ENCODE assay signal across 12 cellular contexts in the genomic region with DNA sequence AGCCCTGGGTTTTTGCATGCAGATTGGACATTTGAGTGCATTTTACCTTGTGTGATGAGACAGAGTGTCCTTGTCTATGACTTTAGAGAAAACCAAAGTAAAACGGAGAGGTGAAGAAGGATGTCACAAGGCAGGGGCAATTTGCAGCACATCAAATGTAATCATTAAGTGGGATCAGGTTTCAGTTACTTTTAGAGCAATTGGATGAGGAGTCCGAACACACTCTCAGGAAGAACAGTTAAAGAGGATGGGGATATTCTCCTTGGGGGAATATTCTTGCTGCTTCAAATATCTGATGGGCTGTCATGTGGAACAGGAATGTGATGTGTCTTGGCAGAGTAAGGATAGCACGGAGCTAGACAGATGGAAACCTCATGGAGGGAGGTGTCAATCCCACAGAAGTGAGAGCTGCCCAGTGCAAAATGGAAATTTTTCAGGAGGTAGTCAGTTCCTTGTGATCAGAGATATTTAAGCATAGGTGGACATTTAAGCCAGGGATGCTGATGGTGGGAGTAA. TPM values are rescaled to one million over a fixed set of nuclear protein-coding genes. Genes with fewer than 3 reads are reported as not detected.
DNase-seq lines count a peak whose midpoint lies in the region; ATAC-seq, FAIRE-seq and TF ChIP-seq lines count a peak whose summit lies in the region.
"Had no signal": no experiment of that assay in that cellular context is flagged by ENCODE, and none has a peak within 500 bp of the region (broad histone marks: within the 10 kb centered on the region; RNA-seq: fewer than 3 reads in every experiment).

No MANE protein-coding gene starts in this region.

- BruUV-seq in MCF 10A (replicated peaks; lab: Mats Ljungman, UMichigan) = no TSS peak

- H3K9me3 ChIP-seq in breast epithelium (no peaks in the 10 kb centered on the region), keratinocyte (ENCODE audit: control insufficient read depth, low read depth, low read length) (no peaks in the 10 kb centered on the region), heart left ventricle (no peaks in the 10 kb centered on the region)
- H3K9me3 ChIP-seq: SJCRH30, spleen, vagina had no signal

- ATAC-seq in activated CD8-positive, alpha-beta T cell treated with anti-CD3 and anti-CD28 coated beads for 36 hours = no peak
- ATAC-seq in GM21717 (IDR thresholded peaks at IDR 0.05; ENCODE audit: unreplicated experiment) = no peak
- ATAC-seq in heart left ventricle = no peak
- no peak for ATAC-seq in GM19452 (IDR thresholded peaks at IDR 0.05; ENCODE audit: unreplicated experiment)

- peak overlapping the region; percentile 84 for H2AFZ ChIP-seq in keratinocyte (ENCODE audit: control insufficient read depth, low read length)

- CTCF ChIA-PET in MCF 10A (lab: Yijun Ruan, JAX) = no interaction called here
- CTCF ChIA-PET in activated CD8-positive, alpha-beta T cell treated with anti-CD3 and anti-CD28 coated beads for 36 hours (lab: Charles Lee) = interaction anchor here (0.6 kb wide), 1 partner anchor 39 kb away, joined by 3 read pairs; no protein-coding TSS in a partner anchor

- H3K4me3 ChIP-seq in breast epithelium = peak overlapping the region in 2 of 3 donors; percentile 61 to 62
- H3K4me3 ChIP-seq in keratinocyte (ENCODE audit: control insufficient read depth in 2 of 3, extremely low read depth in 1 of 3, insufficient read depth in 2 of 3, low read depth in 1 of 3, low read length in 3 of 3) = peak overlapping the region in 1 of 3 experiments; percentile 79
- peak overlapping the region in 1 of 12 donors; percentile 54 for H3K4me3 ChIP-seq in heart left ventricle
- H3K4me3 ChIP-seq: SJCRH30 had no signal

- dilution Hi-C loops in keratinocyte (cut with MboI; ENCODE audit: extremely low pct_ligation_motif_present, low sequenced_read_pairs) = no loop called here

- H3K36me3 ChIP-seq in breast epithelium = no peaks in the 10 kb centered on the region
- no peaks in the 10 kb centered on the region for H3K36me3 ChIP-seq in keratinocyte (ENCODE audit: control insufficient read depth in 2 of 2, extremely low read depth in 1 of 2, insufficient read depth in 2 of 2, low read length in 2 of 2)
- H3K36me3 ChIP-seq in heart left ventricle = no peaks in the 10 kb centered on the region
- H3K36me3 ChIP-seq: SJCRH30, vagina had no signal

- H3K27ac Mint-ChIP-seq in MCF 10A (ENCODE audit: low read depth, unreplicated experiment) = no peak overlapping the region
- peak overlapping the region; percentile 93 for H3K27ac Mint-ChIP-seq in activated CD8-positive, alpha-beta T cell treated with anti-CD3 and anti-CD28 coated beads for 36 hours

- 49 to 59% (median 54%) methylated on average over 3 of the region's 3 CpGs for WGBS in heart left ventricle, 4 donors

- H3K4me3 Mint-ChIP-seq in MCF 10A (ENCODE audit: unreplicated experiment) = no peak overlapping the region
- peak overlapping the region; percentile 85 for H3K4me3 Mint-ChIP-seq in activated CD8-positive, alpha-beta T cell treated with anti-CD3 and anti-CD28 coated beads for 36 hours

- H3K4me1 ChIP-seq in breast epithelium (no peaks in the 10 kb centered on the region), keratinocyte (ENCODE audit: control insufficient read depth, extremely low read depth, insufficient read depth, low read length) (peaks cover 8% of the 10 kb centered on the region), heart left ventricle (peaks cover 0 to 10% (median 0%) of the 10 kb centered on the region in 12 donors)

- intact Hi-C loops in breast epithelium (cut with DNase I; ENCODE audit: low total_unique reads) = no loop called here
- intact Hi-C loops in MCF 10A (cut with micrococcal nuclease) = no loop called here
- intact Hi-C loops in activated CD8-positive, alpha-beta T cell treated with anti-CD3 and anti-CD28 coated beads for 36 hours (cut with micrococcal nuclease) = loop anchor here (5.0 kb wide), 1 partner anchor 232 kb away; no protein-coding TSS in a partner anchor
- intact Hi-C loops in heart left ventricle (cut with DNase I) = no loop called here

- FAIRE-seq in keratinocyte (lab: Jason Lieb, UNC) = no peak

- H3K9ac ChIP-seq in keratinocyte (ENCODE audit: control insufficient read depth, extremely low read depth, insufficient read depth, low read length) = no peak overlapping the region

- no peaks in the 10 kb centered on the region for H3K9me1 ChIP-seq in keratinocyte (ENCODE audit: control insufficient read depth, extremely low read depth, insufficient read depth, low read length)

- H3K27me3 ChIP-seq in breast epithelium (no peaks in the 10 kb centered on the region), keratinocyte (ENCODE audit: control insufficient read depth, extremely low read depth, insufficient read depth, low read length) (no peaks in the 10 kb centered on the region), heart left ventricle (peaks cover 0 to 38% (median 7%) of the 10 kb centered on the region in 9 donors)
- H3K27me3 ChIP-seq: SJCRH30, vagina had no signal

- H3K27ac ChIP-seq in breast epithelium = peak overlapping the region in 1 of 2 donors; percentile 73
- H3K27ac ChIP-seq in keratinocyte (ENCODE audit: control insufficient read depth, insufficient read depth, low read length) = no peak overlapping the region
- H3K27ac ChIP-seq in heart left ventricle = no peak overlapping the region
- H3K27ac ChIP-seq: SJCRH30, vagina had no signal

- H3K9me3 Mint-ChIP-seq in MCF 10A (ENCODE audit: unreplicated experiment) = no peaks in the 10 kb centered on the region
- no peaks in the 10 kb centered on the region for H3K9me3 Mint-ChIP-seq in activated CD8-positive, alpha-beta T cell treated with anti-CD3 and anti-CD28 coated beads for 36 hours

- POLR2A ChIA-PET in MCF 10A (lab: Yijun Ruan, JAX) = no interaction called here
- POLR2A ChIA-PET in activated CD8-positive, alpha-beta T cell treated with anti-CD3 and anti-CD28 coated beads for 36 hours (lab: Charles Lee) = interaction anchor here (0.5 to 1.4 kb wide), 7 partner anchors 10 to 1040 kb away, joined by 3 to 5 read pairs (median 3); no protein-coding TSS in a partner anchor

- no peaks in the 10 kb centered on the region for H3K79me2 ChIP-seq in keratinocyte (ENCODE audit: control insufficient read depth, insufficient read depth, low read length)

- H3K27me3 Mint-ChIP-seq in MCF 10A (ENCODE audit: insufficient read depth, unreplicated experiment) = no peaks in the 10 kb centered on the region
- no peaks in the 10 kb centered on the region for H3K27me3 Mint-ChIP-seq in activated CD8-positive, alpha-beta T cell treated with anti-CD3 and anti-CD28 coated beads for 36 hours

- DNase-seq in breast epithelium (ENCODE audit: low spot score in 2 of 2) = no peak
- DNase-seq in MCF 10A (ENCODE audit: unreplicated experiment) = no peak
- no peak for DNase-seq in activated CD8-positive, alpha-beta T cell treated with anti-CD3 and anti-CD28 coated beads for 36 hours
- no peak for DNase-seq in keratinocyte (ENCODE audit: low read depth, low spot score)
- no peak for DNase-seq in heart left ventricle
- no peak for DNase-seq in NCI-H187 (lab: John Stamatoyannopoulos, UW)
- DNase-seq: SJCRH30 had no signal

- peaks cover 15% of the 10 kb centered on the region for H3K4me1 Mint-ChIP-seq in MCF 10A (ENCODE audit: insufficient read depth, unreplicated experiment)
- peaks cover 30% of the 10 kb centered on the region for H3K4me1 Mint-ChIP-seq in activated CD8-positive, alpha-beta T cell treated with anti-CD3 and anti-CD28 coated beads for 36 hours (ENCODE audit: low read depth)

- peak overlapping the region; percentile 84 for H3K4me2 ChIP-seq in keratinocyte (ENCODE audit: control insufficient read depth, extremely low read depth, insufficient read depth, low read depth, low read length)

- no peaks in the 10 kb centered on the region for H3K36me3 Mint-ChIP-seq in MCF 10A (ENCODE audit: insufficient read depth, unreplicated experiment)
- H3K36me3 Mint-ChIP-seq in activated CD8-positive, alpha-beta T cell treated with anti-CD3 and anti-CD28 coated beads for 36 hours (ENCODE audit: low read depth) = peaks cover 8% of the 10 kb centered on the region

- H4K20me1 ChIP-seq in keratinocyte (ENCODE audit: control insufficient read depth, extremely low read depth, insufficient read depth, low read length) = no peaks in the 10 kb centered on the region

- TF ChIP-seq POLR2A in breast epithelium (IDR thresholded peaks at IDR 0.05) (no peak), heart left ventricle (IDR thresholded peaks at IDR 0.05) (no peak)

- TF ChIP-seq CTCF in breast epithelium (IDR thresholded peaks at IDR 0.05) (no peak), MCF 10A (IDR thresholded peaks at IDR 0.05; ENCODE audit: unreplicated experiment) (no peak), keratinocyte (optimal IDR thresholded peaks at IDR 0.05 in 1 of 3, IDR thresholded peaks at IDR 0.05 in 1 of 3, conservative IDR thresholded peaks at IDR 0.05 in 1 of 3; ENCODE audit: extremely low read depth in 1 of 3, insufficient read depth in 2 of 3, low read length in 3 of 3) (no peak), heart left ventricle (IDR thresholded peaks at IDR 0.05) (no peak)
- TF ChIP-seq CTCF in activated CD8-positive, alpha-beta T cell treated with anti-CD3 and anti-CD28 coated beads for 36 hours (IDR thresholded peaks at IDR 0.05) = no peak

RNA-seq across cellular contexts. Expression of gene RAB19, which starts 0.8 kb away (rescaled TPM):
- 1 to 10 TPM in 2 of 3 donors, not detected in 1; 2.3 to 4.2 TPM for total RNA-seq in breast epithelium
- total RNA-seq in MCF 10A (2022) = not detected in 2 replicates
- total RNA-seq in activated CD8-positive, alpha-beta T cell treated with anti-CD3 and anti-CD28 coated beads for 36 hours = 1 to 10 TPM; 5.6 to 6.4 TPM
- polyA plus RNA-seq in keratinocyte = 0.10 to 0.22 TPM in 2 of 3 replicates, not detected in the other
- polyA plus RNA-seq in keratinocyte (2011; ENCODE audit: low read depth) = not detected
- 0.10 TPM in 1 of 2 replicates, not detected in the other for polyA plus RNA-seq in keratinocyte (2011; cell fraction: cytosol; rRNA removed)
- not detected in 2 replicates for polyA plus RNA-seq in keratinocyte (2011; cell fraction: nucleus; rRNA removed)
- not detected in 2 replicates for polyA plus RNA-seq in keratinocyte (2012; ENCODE audit: low replicate concordance)
- 0.64 to 3.2 TPM in 2 of 3 replicates, not detected in the other for polyA minus RNA-seq in keratinocyte
- not detected for polyA minus RNA-seq in keratinocyte (2011; cell fraction: cytosol; rRNA and poly(A)+ RNA removed)
- polyA minus RNA-seq in keratinocyte (2011; cell fraction: nucleus; rRNA and poly(A)+ RNA removed) = not detected in 2 replicates
- not detected for total RNA-seq in heart left ventricle
- polyA plus RNA-seq in heart left ventricle = not detected
- total RNA-seq: glomerular endothelial cell, SJCRH30, vagina had no signal
- polyA plus RNA-seq: spleen had no signal

RNA-seq across cellular contexts. Expression of gene SLC37A3, which starts 6.3 kb away (rescaled TPM):
- total RNA-seq in breast epithelium = 10 to 100 TPM; 64.0 to 89.8 (median 79.3) TPM
- total RNA-seq in MCF 10A (2022) = 25.5 and 36.1 TPM in 2 replicates
- total RNA-seq in activated CD8-positive, alpha-beta T cell treated with anti-CD3 and anti-CD28 coated beads for 36 hours = 10 to 100 TPM; 30.7 to 33.6 TPM
- 42.5 to 51.4 TPM (median 43.6 TPM) in 3 replicates for polyA plus RNA-seq in keratinocyte
- 23.8 TPM for polyA plus RNA-seq in keratinocyte (2011; ENCODE audit: low read depth)
- 21.3 and 28.9 TPM in 2 replicates for polyA plus RNA-seq in keratinocyte (2011; cell fraction: cytosol; rRNA removed)
- 108 and 137 TPM in 2 replicates for polyA plus RNA-seq in keratinocyte (2011; cell fraction: nucleus; rRNA removed)
- polyA plus RNA-seq in keratinocyte (2012; ENCODE audit: low replicate concordance) = 18.0 and 24.6 TPM in 2 replicates
- polyA minus RNA-seq in keratinocyte = 48.9 to 104 TPM (median 68.3 TPM) in 3 replicates
- 15.5 TPM for polyA minus RNA-seq in keratinocyte (2011; cell fraction: cytosol; rRNA and poly(A)+ RNA removed)
- 80.0 and 112 TPM in 2 replicates for polyA minus RNA-seq in keratinocyte (2011; cell fraction: nucleus; rRNA and poly(A)+ RNA removed)
- total RNA-seq in heart left ventricle = 10 to 100 TPM in 5 of 9 donors, 1 to 10 TPM in 4; 6.5 to 16.1 (median 10.0) TPM
- 1 to 10 TPM; 6.8 to 9.5 TPM for polyA plus RNA-seq in heart left ventricle
